In genomic region chr7:29976265-29976664, GRCh38 we compare ENCODE assay signal across 21 cellular contexts. TPM values are rescaled to one million over a fixed set of nuclear protein-coding genes. Genes with fewer than 3 reads are reported as not detected.
DNase-seq lines count a peak whose midpoint lies in the region; FAIRE-seq and TF ChIP-seq lines count a peak whose summit lies in the region.
"Had no signal": no experiment of that assay in that cellular context is flagged by ENCODE, and none has a peak within 500 bp of the region (broad histone marks: within the 10 kb centered on the region; RNA-seq: fewer than 3 reads in every experiment).

No MANE protein-coding gene starts in this region.

- H3K9me3 ChIP-seq in astrocyte (ENCODE audit: insufficient read depth, low read depth, low read length) (no peaks in the 10 kb centered on the region), mesodermal cell (ENCODE audit: control insufficient read depth, low read length) (no peaks in the 10 kb centered on the region), transverse colon (no peaks in the 10 kb centered on the region)
- H3K9me3 ChIP-seq: Caco-2 had no signal

- H3K36me3 Mint-ChIP-seq in astrocyte (ENCODE audit: low read depth, unreplicated experiment) (peaks cover 4% of the 10 kb centered on the region), Calu3 (ENCODE audit: insufficient read depth, unreplicated experiment) (peaks cover 5% of the 10 kb centered on the region)

- H3K79me2 ChIP-seq in astrocyte (ENCODE audit: insufficient read depth, low read length) = peaks cover 98% of the 10 kb centered on the region

- 100% methylated on average over 1 of the region's 4 CpGs; no CpG with 5 or more reads in 1 of the 2 experiments for WGBS in mesodermal cell (ENCODE audit: insufficient coverage in 2 of 2), 2 experiments
- 70 to 76% methylated on average over 4 of the region's 4 CpGs for WGBS in transverse colon (ENCODE audit: low coverage in 1 of 2), 2 donors

- no TSS peak for BruUV-seq in Calu3 (replicated peaks; lab: Mats Ljungman, UMichigan)

- no peaks in the 10 kb centered on the region for H3K27me3 ChIP-seq in astrocyte (ENCODE audit: insufficient read depth, low read length)
- H3K27me3 ChIP-seq in transverse colon = no peaks in the 10 kb centered on the region
- H3K27me3 ChIP-seq: neural progenitor cell had no signal

- H3K27ac ChIP-seq in astrocyte (ENCODE audit: low read depth, low read length) (no peak overlapping the region), mesodermal cell (ENCODE audit: low read depth, low read length, severe bottlenecking) (peak overlapping the region; percentile 42), transverse colon (peak overlapping the region; percentile 11 to 45 (median 35)), coronary artery (peak overlapping the region in 1 of 2 donors; percentile 13)
- H3K27ac ChIP-seq: neural progenitor cell had no signal

- intact Hi-C loops in transverse colon (cut with DNase I; ENCODE audit: low total_unique reads) (no loop called here), Calu3 (cut with micrococcal nuclease; ENCODE audit: unreplicated experiment) (no loop called here)

- peak overlapping the region; percentile 2 for H3K4me2 ChIP-seq in astrocyte (ENCODE audit: low read length)
- H3K4me2 ChIP-seq: neural progenitor cell had no signal

- H4K20me1 ChIP-seq in astrocyte (ENCODE audit: insufficient read depth, low read length) = peaks cover 80% of the 10 kb centered on the region

- no peak overlapping the region for H2AFZ ChIP-seq in astrocyte (ENCODE audit: low read depth, low read length)
- H2AFZ ChIP-seq: neural progenitor cell had no signal

- TF ChIP-seq EP300 in transverse colon (IDR thresholded peaks at IDR 0.05; ENCODE audit: low read depth) = no peak

- H3K27me3 Mint-ChIP-seq in astrocyte (ENCODE audit: low read depth, unreplicated experiment) (no peaks in the 10 kb centered on the region), Calu3 (ENCODE audit: unreplicated experiment) (no peaks in the 10 kb centered on the region)
- H3K27me3 Mint-ChIP-seq: B cell, IgD-negative memory B cell had no signal

- H3K27ac Mint-ChIP-seq in astrocyte (ENCODE audit: unreplicated experiment) = no peak overlapping the region
- H3K27ac Mint-ChIP-seq in Calu3 (ENCODE audit: unreplicated experiment) = no peak overlapping the region
- H3K27ac Mint-ChIP-seq: activated CD4-positive, alpha-beta T cell treated with anti-CD3 and anti-CD28 coated beads, Interleukin-2, amount 10 ng/mL, durations not matched to agents 7 days and 5 days; B cell; IgD-negative memory B cell had no signal

- no peak overlapping the region for H3K4me3 ChIP-seq in astrocyte (ENCODE audit: insufficient read depth, low read depth, low read length)
- no peak overlapping the region for H3K4me3 ChIP-seq in mesodermal cell (ENCODE audit: extremely low read depth, insufficient read depth, low read length, poor library complexity, severe bottlenecking)
- no peak overlapping the region for H3K4me3 ChIP-seq in transverse colon
- H3K4me3 ChIP-seq in coronary artery = no peak overlapping the region
- H3K4me3 ChIP-seq: neural progenitor cell had no signal

- in situ Hi-C loops in transverse colon (cut with MboI; ENCODE audit: low pct_ligation_motif_present in 1 of 4, low pct_unique_long_range_greater_than_20kb in 1 of 4, low sequenced_read_pairs in 3 of 4) = no loop called here

- FAIRE-seq in astrocyte (lab: Jason Lieb, UNC) = no peak
- FAIRE-seq: GM19239, urothelium cell line had no signal

- TF ChIP-seq POLR2A in transverse colon (IDR thresholded peaks at IDR 0.05) = no peak

- H3K4me1 ChIP-seq in astrocyte (ENCODE audit: insufficient read depth, low read length) = peaks cover 4% of the 10 kb centered on the region
- peaks cover 7% of the 10 kb centered on the region for H3K4me1 ChIP-seq in mesodermal cell (ENCODE audit: control insufficient read depth, insufficient read depth, low read length, poor library complexity, severe bottlenecking)
- peaks cover 0 to 11% (median 3%) of the 10 kb centered on the region in 4 donors for H3K4me1 ChIP-seq in transverse colon

- H3K36me3 ChIP-seq in astrocyte (ENCODE audit: insufficient read depth, low read length) = peaks cover 3% of the 10 kb centered on the region
- H3K36me3 ChIP-seq in mesodermal cell (ENCODE audit: control insufficient read depth, insufficient read depth, low read length) = peaks cover 41% of the 10 kb centered on the region
- H3K36me3 ChIP-seq in transverse colon = no peaks in the 10 kb centered on the region
- H3K36me3 ChIP-seq: neural progenitor cell had no signal

- H3K9me3 Mint-ChIP-seq in astrocyte (ENCODE audit: unreplicated experiment) (no peaks in the 10 kb centered on the region), Calu3 (ENCODE audit: low read depth, unreplicated experiment) (no peaks in the 10 kb centered on the region)
- H3K9me3 Mint-ChIP-seq: activated CD4-positive, alpha-beta T cell treated with anti-CD3 and anti-CD28 coated beads, Interleukin-2, amount 10 ng/mL, durations not matched to agents 7 days and 5 days; IgD-negative memory B cell; mesothelial cell of epicardium had no signal

- CTCF ChIA-PET in Calu3 (lab: Charles Lee) = interaction anchor here (1.2 kb wide), 1 partner anchor 9 kb away, joined by 3 read pairs; no protein-coding TSS in a partner anchor

- no peak for DNase-seq in astrocyte (ENCODE audit: low read depth)
- peak; percentile 78 for DNase-seq in fibroblast of gingiva (ENCODE audit: low read depth)
- DNase-seq in transverse colon = no peak
- no peak for DNase-seq in coronary artery (ENCODE audit: low spot score)
- no peak for DNase-seq in Calu3
- no peak for DNase-seq in NCI-H1930 (lab: John Stamatoyannopoulos, UW)
- DNase-seq: activated CD4-positive, alpha-beta T cell treated with anti-CD3 and anti-CD28 coated beads, Interleukin-2, amount 10 ng/mL, durations not matched to agents 7 days and 5 days; activated T-cell treated with anti-CD3 and anti-CD28 coated beads for 4 hours; Caco-2; erythroblast; NCI-H187; NCI-H446 treated with DMSO at 0.1 percent for 48 hours; RPMI8226; stimulated activated naive CD4-positive, alpha-beta T cell treated with Interleukin-2 at 50 U/mL for 16 hours had no signal

- no peak overlapping the region for H3K9ac ChIP-seq in astrocyte (ENCODE audit: low read length)
- H3K9ac ChIP-seq: neural progenitor cell had no signal

- TF ChIP-seq CTCF in astrocyte (IDR thresholded peaks at IDR 0.05; ENCODE audit: insufficient read depth, low read depth, low read length) = no peak
- TF ChIP-seq CTCF in transverse colon (IDR thresholded peaks at IDR 0.05) = no peak
- no peak for TF ChIP-seq CTCF in coronary artery (IDR thresholded peaks at IDR 0.05)
- TF ChIP-seq CTCF in Calu3 (IDR thresholded peaks at IDR 0.05; ENCODE audit: unreplicated experiment) = no peak

- peaks cover 6% of the 10 kb centered on the region for H3K4me1 Mint-ChIP-seq in astrocyte (ENCODE audit: low read depth, unreplicated experiment)
- H3K4me1 Mint-ChIP-seq in Calu3 (ENCODE audit: low read depth, unreplicated experiment) = peaks cover 16% of the 10 kb centered on the region
- H3K4me1 Mint-ChIP-seq: activated CD4-positive, alpha-beta T cell treated with anti-CD3 and anti-CD28 coated beads, Interleukin-2, amount 10 ng/mL, durations not matched to agents 7 days and 5 days had no signal

- no peak overlapping the region for H3K4me3 Mint-ChIP-seq in astrocyte (ENCODE audit: unreplicated experiment)
- H3K4me3 Mint-ChIP-seq in Calu3 (ENCODE audit: low read depth, unreplicated experiment) = no peak overlapping the region
- H3K4me3 Mint-ChIP-seq: activated CD4-positive, alpha-beta T cell treated with anti-CD3 and anti-CD28 coated beads, Interleukin-2, amount 10 ng/mL, durations not matched to agents 7 days and 5 days; B cell; IgD-negative memory B cell; mesothelial cell of epicardium had no signal

RNA-seq across cellular contexts. Expression of gene SCRN1, which starts 13.3 kb away (rescaled TPM):
- 98.3 and 116 TPM in 2 replicates for total RNA-seq in astrocyte
- 116 TPM for polyA plus RNA-seq in mesodermal cell (2013, experiment 1 of 2)
- polyA plus RNA-seq in mesodermal cell (2013, experiment 2 of 2) = 112 TPM
- total RNA-seq in transverse colon = 10 to 100 TPM; 15.0 to 24.5 (median 17.3) TPM
- total RNA-seq in Calu3 (2022) = 116 and 130 TPM in 2 replicates

RNA-seq across cellular contexts. Expression of gene FKBP14, which starts 50.2 kb away (rescaled TPM):
- 100 and 123 TPM in 2 replicates for total RNA-seq in astrocyte
- polyA plus RNA-seq in mesodermal cell (2013, experiment 1 of 2) = 23.5 TPM
- 24.7 TPM for polyA plus RNA-seq in mesodermal cell (2013, experiment 2 of 2)
- 10 to 100 TPM in 2 of 4 donors, 1 to 10 TPM in 1, under 1 TPM in 1; 0.75 to 12.7 (median 9.6) TPM for total RNA-seq in transverse colon
- 26.2 and 30.5 TPM in 2 replicates for total RNA-seq in Calu3 (2022)

RNA-seq across cellular contexts. Expression of gene PLEKHA8, which starts 51.9 kb away (rescaled TPM):
- total RNA-seq in astrocyte (26.3 and 34.7 TPM in 2 replicates), transverse colon (10 to 100 TPM in 3 of 4 donors, 1 to 10 TPM in 1; 6.6 to 16.4 (median 13.1) TPM), Calu3 (2022) (25.0 and 27.6 TPM in 2 replicates)
- polyA plus RNA-seq in mesodermal cell (2013, experiment 1 of 2) = 29.9 TPM
- 31.3 TPM for polyA plus RNA-seq in mesodermal cell (2013, experiment 2 of 2)
